Comparison of ENCODE assay signal across 17 cellular contexts in the genomic region with DNA sequence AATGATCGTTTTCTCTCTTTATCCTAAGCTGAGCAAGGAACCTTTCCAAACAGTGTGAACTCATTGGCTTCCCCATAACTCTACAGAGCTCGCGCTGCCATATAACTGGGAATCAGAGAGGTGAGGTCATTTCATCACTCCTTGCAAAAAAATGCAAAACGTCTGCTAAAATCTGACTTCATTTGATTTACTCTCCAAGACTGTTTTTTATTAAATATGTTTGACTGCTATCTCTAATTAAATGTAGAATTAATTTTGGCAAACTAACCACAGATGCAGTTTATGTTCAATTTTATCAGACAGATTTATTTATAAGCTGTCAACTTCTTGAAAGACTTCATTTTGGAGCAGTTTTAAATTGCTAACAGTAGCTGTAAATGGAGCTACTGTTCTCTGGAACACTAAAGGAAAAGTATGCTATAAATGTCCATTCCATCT.
DNase-seq lines count a peak whose midpoint lies in the region; ATAC-seq and TF ChIP-seq lines count a peak whose summit lies in the region.
"Had no signal": no experiment of that assay in that cellular context is flagged by ENCODE, and none has a peak within 500 bp of the region (broad histone marks: within the 10 kb centered on the region; RNA-seq: fewer than 3 reads in every experiment).

No MANE protein-coding gene starts in this region.

- TF ChIP-seq POLR2A in suprapubic skin (IDR thresholded peaks at IDR 0.05) = no peak

- POLR2A ChIA-PET in SK-N-SH (lab: Yijun Ruan, JAX) = no interaction called here

- ATAC-seq in GM19328 (IDR thresholded peaks at IDR 0.05; ENCODE audit: unreplicated experiment) (no peak), HG03342 (IDR thresholded peaks at IDR 0.05; ENCODE audit: unreplicated experiment) (no peak)
- ATAC-seq: GM12878 had no signal

- H3K27me3 Mint-ChIP-seq in endodermal cell (ENCODE audit: insufficient read depth) = no peaks in the 10 kb centered on the region
- H3K27me3 Mint-ChIP-seq in neural progenitor cell (ENCODE audit: insufficient read depth, low read depth) = no peaks in the 10 kb centered on the region

- no peak for DNase-seq in SK-N-SH
- no peak for DNase-seq in endodermal cell
- peak; percentile 9 for DNase-seq in neural progenitor cell (ENCODE audit: low spot score)
- DNase-seq in suprapubic skin (ENCODE audit: low spot score in 2 of 2) = no peak
- DNase-seq in effector CD8-positive, alpha-beta T cell (lab: John Stamatoyannopoulos, UW) = no peak
- DNase-seq: BE2C; CD4-positive, alpha-beta memory T cell; DMS79; GOT3; H9; HFFc6 had no signal

- no peak overlapping the region for H3K27ac ChIP-seq in SK-N-SH (ENCODE audit: low read depth in 2 of 2, low read length in 1 of 2)
- H3K27ac ChIP-seq in endodermal cell (ENCODE audit: low read depth, low read length) = peak overlapping the region; percentile 96
- H3K27ac ChIP-seq in liver (ENCODE audit: low read depth in 1 of 2, low read length in 2 of 2) = no peak overlapping the region
- H3K27ac ChIP-seq in neural progenitor cell = peak overlapping the region; percentile 97
- H3K27ac ChIP-seq in suprapubic skin = no peak overlapping the region
- H3K27ac ChIP-seq: C4-2B, HL-60 had no signal

- H3K27me3 ChIP-seq in SK-N-SH (ENCODE audit: insufficient read depth) (no peaks in the 10 kb centered on the region), endodermal cell (ENCODE audit: control insufficient read depth, insufficient read depth, low read length, poor library complexity, severe bottlenecking) (no peaks in the 10 kb centered on the region), liver (ENCODE audit: control insufficient read depth in 4 of 4, insufficient read depth in 4 of 4, low read length in 3 of 4) (no peaks in the 10 kb centered on the region), neural progenitor cell (no peaks in the 10 kb centered on the region), suprapubic skin (no peaks in the 10 kb centered on the region)
- H3K27me3 ChIP-seq: BE2C had no signal

- H4K20me1 ChIP-seq in SK-N-SH (ENCODE audit: insufficient read depth) (no peaks in the 10 kb centered on the region), neural progenitor cell (ENCODE audit: low read depth) (no peaks in the 10 kb centered on the region)

- H3K27ac Mint-ChIP-seq in endodermal cell = no peak overlapping the region
- H3K27ac Mint-ChIP-seq in neural progenitor cell = no peak overlapping the region
- H3K27ac Mint-ChIP-seq: CD4-positive, alpha-beta memory T cell; H9; HFFc6 had no signal

- CTCF ChIA-PET in SK-N-SH (lab: Yijun Ruan, JAX) = interaction anchor here (0.6 to 0.9 kb wide), 2 partner anchors 875 to 1862 kb away, joined by 3 read pairs; no protein-coding TSS in a partner anchor

- no peak for TF ChIP-seq CTCF in SK-N-SH (IDR thresholded peaks at IDR 0.05)
- TF ChIP-seq CTCF in endodermal cell (conservative IDR thresholded peaks at IDR 0.05) = no peak
- TF ChIP-seq CTCF in liver (IDR thresholded peaks at IDR 0.05; ENCODE audit: low read depth, low read length, missing input control) = no peak
- TF ChIP-seq CTCF in neural progenitor cell (IDR thresholded peaks at IDR 0.05) = no peak
- TF ChIP-seq CTCF in suprapubic skin (IDR thresholded peaks at IDR 0.05) = no peak

- H3K36me3 ChIP-seq in SK-N-SH (replicated peaks in 1 of 2; ENCODE audit: control insufficient read depth in 1 of 2, insufficient read depth in 2 of 2, low read length in 1 of 2) (no peaks in the 10 kb centered on the region), endodermal cell (ENCODE audit: control insufficient read depth, insufficient read depth, low read length) (no peaks in the 10 kb centered on the region), liver (ENCODE audit: control insufficient read depth in 4 of 4, insufficient read depth in 3 of 4, low read depth in 1 of 4, low read length in 3 of 4) (no peaks in the 10 kb centered on the region), neural progenitor cell (no peaks in the 10 kb centered on the region), suprapubic skin (no peaks in the 10 kb centered on the region)
- H3K36me3 ChIP-seq: BE2C had no signal

- H3K9ac ChIP-seq in SK-N-SH (no peak overlapping the region), endodermal cell (ENCODE audit: extremely low read depth, low read length, poor library complexity, severe bottlenecking) (no peak overlapping the region), liver (ENCODE audit: low read depth in 1 of 2, low read length in 2 of 2) (no peak overlapping the region), neural progenitor cell (no peak overlapping the region)

- 0 out of 4 replicates have a peak, but pooled peaks of 1 of the 2 experiments have one; percentile 26 for TF ChIP-seq EP300 in SK-N-SH (IDR thresholded peaks at IDR 0.05; ENCODE audit: borderline replicate concordance in 1 of 2, low read depth in 1 of 2, low read length in 1 of 2)
- TF ChIP-seq EP300 in suprapubic skin (IDR thresholded peaks at IDR 0.05) = no peak

- no peaks in the 10 kb centered on the region for H3K79me2 ChIP-seq in SK-N-SH (ENCODE audit: insufficient read depth)
- no peaks in the 10 kb centered on the region for H3K79me2 ChIP-seq in neural progenitor cell (ENCODE audit: low read depth)

- H3K9me3 ChIP-seq in SK-N-SH (no peaks in the 10 kb centered on the region), endodermal cell (ENCODE audit: control insufficient read depth, low read length) (no peaks in the 10 kb centered on the region), liver (ENCODE audit: control insufficient read depth in 4 of 4, low read length in 3 of 4) (no peaks in the 10 kb centered on the region), neural progenitor cell (ENCODE audit: low read depth) (no peaks in the 10 kb centered on the region), suprapubic skin (no peaks in the 10 kb centered on the region)
- H3K9me3 ChIP-seq: BE2C had no signal

- 36% methylated on average over 4 of the region's 4 CpGs for WGBS in SK-N-SH (ENCODE audit: low lambda C conversion rate)
- WGBS in endodermal cell (ENCODE audit: insufficient coverage in 1 of 2, insufficient read length in 1 of 2), 2 experiments = 88 to 100% methylated on average over 1 to 3 of the region's 4 CpGs
- 32% methylated on average over 4 of the region's 4 CpGs for WGBS in liver
- 49% methylated on average over 4 of the region's 4 CpGs for WGBS in suprapubic skin

- H3K4me1 ChIP-seq in SK-N-SH (ENCODE audit: control insufficient read depth in 1 of 2, insufficient read depth in 2 of 2, low read depth in 1 of 2, low read length in 1 of 2) = no peaks in the 10 kb centered on the region; a peak in 1 of 4 replicates
- H3K4me1 ChIP-seq in endodermal cell (ENCODE audit: control insufficient read depth, insufficient read depth, low read length) = peaks cover 3% of the 10 kb centered on the region
- H3K4me1 ChIP-seq in liver (ENCODE audit: control insufficient read depth in 4 of 4, insufficient read depth in 4 of 4, low read length in 3 of 4) = peaks cover 1 to 48% (median 36%) of the 10 kb centered on the region in 4 donors
- peaks cover 63% of the 10 kb centered on the region for H3K4me1 ChIP-seq in neural progenitor cell
- no peaks in the 10 kb centered on the region for H3K4me1 ChIP-seq in suprapubic skin
- H3K4me1 ChIP-seq: BE2C had no signal

- no peaks in the 10 kb centered on the region for H3K36me3 Mint-ChIP-seq in endodermal cell (ENCODE audit: low read depth)
- no peaks in the 10 kb centered on the region for H3K36me3 Mint-ChIP-seq in neural progenitor cell
- H3K36me3 Mint-ChIP-seq: CD4-positive, alpha-beta memory T cell had no signal

- H3K4me3 ChIP-seq in SK-N-SH (ENCODE audit: low read depth in 2 of 2, low read length in 1 of 2) (no peak overlapping the region), endodermal cell (ENCODE audit: low read length) (no peak overlapping the region), liver (ENCODE audit: low read depth in 1 of 3, low read length in 3 of 3) (no peak overlapping the region), neural progenitor cell (no peak overlapping the region), suprapubic skin (no peak overlapping the region)
- H3K4me3 ChIP-seq: GM12878 had no signal

- H3K4me2 ChIP-seq in SK-N-SH (no peak overlapping the region), neural progenitor cell (peak overlapping the region; percentile 64)

- no peak overlapping the region for H3K4me3 Mint-ChIP-seq in endodermal cell
- no peak overlapping the region for H3K4me3 Mint-ChIP-seq in neural progenitor cell
- H3K4me3 Mint-ChIP-seq: CD4-positive, alpha-beta memory T cell; H9; HFFc6 had no signal

- H3K9me2 ChIP-seq in SK-N-SH = no peaks in the 10 kb centered on the region

- no peak overlapping the region for H2AFZ ChIP-seq in SK-N-SH (ENCODE audit: low read depth)
- peak overlapping the region; percentile 2 for H2AFZ ChIP-seq in neural progenitor cell (replicated peaks)

- no peaks in the 10 kb centered on the region for H3K9me3 Mint-ChIP-seq in endodermal cell
- no peaks in the 10 kb centered on the region for H3K9me3 Mint-ChIP-seq in neural progenitor cell
- H3K9me3 Mint-ChIP-seq: H9 had no signal

- TF ChIP-seq RAD21 in SK-N-SH (IDR thresholded peaks at IDR 0.05; ENCODE audit: low read length) = no peak
- TF ChIP-seq RAD21 in liver (IDR thresholded peaks at IDR 0.05) = no peak

- H3K4me1 Mint-ChIP-seq in endodermal cell = peaks cover 52% of the 10 kb centered on the region
- H3K4me1 Mint-ChIP-seq in neural progenitor cell = peaks cover 9% of the 10 kb centered on the region
- H3K4me1 Mint-ChIP-seq: CD4-positive, alpha-beta memory T cell had no signal

- H3F3A ChIP-seq in SK-N-SH (replicated peaks; ENCODE audit: insufficient read depth) (no peaks in the 10 kb centered on the region), neural progenitor cell (ENCODE audit: low read depth) (peaks cover 23% of the 10 kb centered on the region)

TF ChIP-seq in SK-N-SH, 30 proteins besides CTCF, POLR2A, EP300 and RAD21 (continues in another document):
- TF ChIP-seq EZH2phosphoT487 (IDR thresholded peaks at IDR 0.05; ENCODE audit: borderline replicate concordance, low read depth) (no peak), JUND (IDR thresholded peaks at IDR 0.05) (no peak)

TF ChIP-seq in liver, 16 proteins besides CTCF, POLR2A, EP300 and RAD21:
- TF ChIP-seq YY1 (IDR thresholded peaks at IDR 0.05) (peak; percentile 64), HNF4A (conservative IDR thresholded peaks at IDR 0.05) (no peak)

Comparison
In these comparisons a context has a peak if more than half of its experiments do, and no peak if none do; other contexts are left out.
1. H3K27ac ChIP-seq: peak in endodermal cell (single experiment) and neural progenitor cell (single experiment); none in SK-N-SH (0 of 2), liver (0 of 2) and suprapubic skin (single experiment).